1 cellular context compared by ENCODE assay signal in genomic region chr21:38795475-38795874, GRCh38.
TF ChIP-seq lines count a peak whose summit lies in the region.

No MANE protein-coding gene starts in this region.

TF ChIP-seq in liver, 16 proteins besides CTCF, POLR2A, EP300 and RAD21 (continued from another document):
- TF ChIP-seq MAX (IDR thresholded peaks at IDR 0.05) (no peak), HNF4A (conservative IDR thresholded peaks at IDR 0.05) (no peak), GABPA (IDR thresholded peaks at IDR 0.05 in 1 of 2, conservative IDR thresholded peaks at IDR 0.05 in 1 of 2) (no peak), RXRA (IDR thresholded peaks at IDR 0.05) (no peak), SP1 (IDR thresholded peaks at IDR 0.05) (no peak)
